Comparison of ENCODE assay signal across 8 cellular contexts in the genomic region with DNA sequence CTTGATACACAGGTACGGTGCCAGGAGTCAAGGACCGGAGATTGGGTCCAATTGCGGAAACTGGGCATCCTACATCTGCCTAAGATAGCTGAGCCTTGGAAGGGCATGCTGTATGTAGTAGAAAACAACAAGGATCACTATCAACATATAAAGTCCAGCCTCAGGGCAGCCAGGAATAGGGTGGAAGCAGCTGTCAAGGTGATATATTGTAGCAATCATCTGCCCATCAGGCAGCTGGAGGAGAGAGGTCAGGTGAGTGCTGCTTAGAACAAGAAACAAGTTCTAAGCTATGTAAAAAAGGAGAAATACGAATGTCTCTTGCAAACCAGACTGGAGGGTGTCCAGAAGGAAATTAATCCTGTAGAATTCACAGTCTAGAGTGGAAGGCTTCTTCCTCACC.
"Had no signal": no experiment of that assay in that cellular context is flagged by ENCODE, and none has a peak within 500 bp of the region (broad histone marks: within the 10 kb centered on the region; RNA-seq: fewer than 3 reads in every experiment).

No MANE protein-coding gene starts in this region.

- H3K4me3 ChIP-seq: GM23248 had no signal

- FAIRE-seq: H54, HTR-8/SVneo had no signal

- H3K27ac ChIP-seq: GM23248 had no signal

- H3K9ac ChIP-seq: GM23248 had no signal

- H2AFZ ChIP-seq: GM23248 had no signal

- DNase-seq: GM23248, GOT3, H9, HCEC 1CT, IMR-90, KBM-7 had no signal
